ENCODE assay signal across 8 cellular contexts in genomic region chr17:40317345-40317873, GRCh38. TPM values are rescaled to one million over a fixed set of nuclear protein-coding genes. Genes with fewer than 3 reads are reported as not detected.
DNase-seq lines count a peak whose midpoint lies in the region; ATAC-seq and TF ChIP-seq lines count a peak whose summit lies in the region.

No MANE protein-coding gene starts in this region.

- peaks cover 77% of the 10 kb centered on the region for H3K4me1 ChIP-seq in Panc1 (ENCODE audit: control insufficient read depth, insufficient read depth, low read length)
- H3K4me1 ChIP-seq in iPS-15b (ENCODE audit: control insufficient read depth, insufficient read depth, low read length) = peaks cover 8% of the 10 kb centered on the region
- H3K4me1 ChIP-seq in skeletal muscle tissue (ENCODE audit: control insufficient read depth in 3 of 3, insufficient read depth in 3 of 3, low read length in 3 of 3) = peaks cover 84 to 88% (median 86%) of the 10 kb centered on the region in 3 donors

- H3K9me3 ChIP-seq in AG04450 (ENCODE audit: control insufficient read depth, insufficient read depth, low read length) (peaks cover 2% of the 10 kb centered on the region; the same call in 1 of the 2 replicates), Panc1 (ENCODE audit: control insufficient read depth, insufficient read depth, low read depth, low read length) (no peaks in the 10 kb centered on the region), iPS-15b (ENCODE audit: control insufficient read depth, insufficient read depth, low read length) (no peaks in the 10 kb centered on the region), skeletal muscle tissue (ENCODE audit: control insufficient read depth in 3 of 3, low read length in 3 of 3) (no peaks in the 10 kb centered on the region)

- in situ Hi-C loops in Panc1 (cut with HindIII; ENCODE audit: low pct_unique_long_range_greater_than_20kb, low sequenced_read_pairs) (no loop called here), astrocyte of the spinal cord (cut with HindIII; ENCODE audit: low sequenced_read_pairs) (no loop called here)

- peak overlapping the region; percentile 82 for H3K27ac ChIP-seq in AG04450 (ENCODE audit: low read depth, low read length)
- H3K27ac ChIP-seq in Panc1 (ENCODE audit: low read length) = peak overlapping the region; percentile 85
- H3K27ac ChIP-seq in skeletal muscle tissue (ENCODE audit: low read depth, low read length) = peak overlapping the region; percentile 99

- H3K27me3 ChIP-seq in AG04450 (ENCODE audit: control insufficient read depth, insufficient read depth, low read length) = no peaks in the 10 kb centered on the region
- H3K27me3 ChIP-seq in Panc1 (ENCODE audit: control insufficient read depth, insufficient read depth, low read length) = no peaks in the 10 kb centered on the region
- H3K27me3 ChIP-seq in iPS-15b (ENCODE audit: control insufficient read depth, insufficient read depth, low read length) = peaks cover 37% of the 10 kb centered on the region
- H3K27me3 ChIP-seq in skeletal muscle tissue (ENCODE audit: control insufficient read depth in 3 of 3, insufficient read depth in 3 of 3, low read length in 3 of 3) = no peaks in the 10 kb centered on the region

- peak overlapping the region; percentile 56 for H3K4me3 ChIP-seq in AG04450 (ENCODE audit: low read depth, low read length)
- H3K4me3 ChIP-seq in GM12865 (ENCODE audit: low read depth, low read length) = peak overlapping the region; percentile 96
- peak overlapping the region; percentile 72 to 87 for H3K4me3 ChIP-seq in Panc1 (ENCODE audit: low read depth in 2 of 2, low read length in 2 of 2)
- peak overlapping the region; percentile 75 for H3K4me3 ChIP-seq in astrocyte of the spinal cord (ENCODE audit: low read depth, low read length)
- peak overlapping the region; percentile 75 for H3K4me3 ChIP-seq in iPS-15b (ENCODE audit: low read depth, low read length)
- peak overlapping the region; percentile 76 to 93 (median 85) for H3K4me3 ChIP-seq in skeletal muscle tissue (ENCODE audit: low read length in 3 of 3)

- peak; percentile 45 for ATAC-seq in Panc1
- no peak for ATAC-seq in HG03025 (IDR thresholded peaks at IDR 0.05; ENCODE audit: low FRiP score, unreplicated experiment)
- ATAC-seq in GM18498 (IDR thresholded peaks at IDR 0.05; ENCODE audit: unreplicated experiment) = no peak

- TSS peak; percentile 94 for BruUV-seq in Panc1 (replicated peaks; lab: Mats Ljungman, UMichigan)

- no peak for DNase-seq in AG04450 (ENCODE audit: low read depth, low spot score)
- DNase-seq in GM12865 (ENCODE audit: low read depth) = peak; percentile 67
- DNase-seq in Panc1 (ENCODE audit: low read depth, low spot score) = no peak
- DNase-seq in astrocyte of the spinal cord (ENCODE audit: low read depth, low spot score) = peak; percentile 76

- POLR2A ChIA-PET in AG04450 (lab: Yijun Ruan, JAX) = interaction anchor here (0.6 to 2.0 kb wide), 5 partner anchors 9 to 39 kb away, joined by 6 to 10 read pairs (median 7); partner anchors contain the start of gene RARA
- POLR2A ChIA-PET in Panc1 (lab: Charles Lee) = interaction anchor here (0.6 to 0.8 kb wide), 3 partner anchors 8 to 725 kb away, joined by 3 to 11 read pairs (median 6); no protein-coding TSS in a partner anchor

- no peaks in the 10 kb centered on the region; the same call in 1 of the 2 replicates for H3K36me3 ChIP-seq in Panc1 (ENCODE audit: control insufficient read depth, insufficient read depth, low read length)
- H3K36me3 ChIP-seq in iPS-15b (ENCODE audit: control insufficient read depth, insufficient read depth, low read length) = no peaks in the 10 kb centered on the region
- no peaks in the 10 kb centered on the region for H3K36me3 ChIP-seq in skeletal muscle tissue (ENCODE audit: control insufficient read depth in 3 of 3, insufficient read depth in 3 of 3, low read length in 3 of 3)

- intact Hi-C loops in Panc1 (cut with micrococcal nuclease; ENCODE audit: unreplicated experiment) = no loop called here

- TF ChIP-seq CTCF in AG04450 (IDR thresholded peaks at IDR 0.05; ENCODE audit: low read depth, low read length) (peak; percentile 76), GM12865 (IDR thresholded peaks at IDR 0.05; ENCODE audit: insufficient read depth, low read depth, low read length, missing control alignments) (peak; percentile 82), Panc1 (IDR thresholded peaks at IDR 0.05) (no peak; the same call in 1 of the 2 replicates), astrocyte of the spinal cord (IDR thresholded peaks at IDR 0.05; ENCODE audit: low read depth, low read length) (peak; percentile 71)

- CTCF ChIA-PET in AG04450 (lab: Charles Lee) = interaction anchor here (0.5 to 4.7 kb wide), 24 partner anchors 14 to 997 kb away, joined by 3 to 99 read pairs (median 4); partner anchors contain the start of gene WIPF2
- CTCF ChIA-PET in Panc1 (lab: Charles Lee) = interaction anchor here (0.6 to 2.1 kb wide), 16 partner anchors 9 to 335 kb away, joined by 3 to 18 read pairs (median 6); partner anchors contain the start of gene RARA

- no peak overlapping the region for H3K9ac ChIP-seq in iPS-15b (ENCODE audit: low read depth, low read length)
- H3K9ac ChIP-seq in skeletal muscle tissue (ENCODE audit: low read depth in 1 of 3, low read length in 3 of 3) = peak overlapping the region; percentile 91 to 99 (median 98)

RNA-seq across cellular contexts. Expression of gene RARA, which starts 8.4 kb away (rescaled TPM):
- polyA plus RNA-seq in AG04450 (2011; rRNA removed) = 4.9 and 7.5 TPM in 2 replicates
- 9.7 and 10.2 TPM in 2 replicates for polyA minus RNA-seq in AG04450 (2011; rRNA and poly(A)+ RNA removed)
- total RNA-seq in Panc1 (2021; ENCODE audit: unreplicated experiment) (55.6 TPM), skeletal muscle tissue (17.2 TPM)
- 59.9 TPM for polyA plus RNA-seq in Panc1 (2012; ENCODE audit: insufficient read length)

RNA-seq across cellular contexts. Expression of gene CDC6, which starts 29.7 kb away (rescaled TPM):
- 8.6 and 9.1 TPM in 2 replicates for polyA plus RNA-seq in AG04450 (2011; rRNA removed)
- 4.9 and 5.8 TPM in 2 replicates for polyA minus RNA-seq in AG04450 (2011; rRNA and poly(A)+ RNA removed)
- total RNA-seq in Panc1 (2021; ENCODE audit: unreplicated experiment) (66.3 TPM), skeletal muscle tissue (4.2 TPM)
- polyA plus RNA-seq in Panc1 (2012; ENCODE audit: insufficient read length) = 24.3 TPM

RNA-seq across cellular contexts. Expression of gene GJD3, which starts 47.1 kb away (rescaled TPM):
- polyA plus RNA-seq in AG04450 (2011; rRNA removed) = 0.41 and 0.97 TPM in 2 replicates
- polyA minus RNA-seq in AG04450 (2011; rRNA and poly(A)+ RNA removed) = 0.39 TPM in 1 of 2 replicates, not detected in the other
- total RNA-seq in Panc1 (2021; ENCODE audit: unreplicated experiment) (0.33 TPM), skeletal muscle tissue (0.52 TPM)
- polyA plus RNA-seq in Panc1 (2012; ENCODE audit: insufficient read length) = 5.8 TPM

Comparison
In these comparisons a context has a peak if more than half of its experiments do, and no peak if none do; other contexts are left out.
1. DNase-seq: peak in GM12865 (single experiment) and astrocyte of the spinal cord (single experiment); none in AG04450 (single experiment) and Panc1 (single experiment).
2. RNA of gene CDC6, which starts 29.7 kb away (total RNA-seq): 66.3 TPM in Panc1 (single experiment); 4.2 TPM in skeletal muscle tissue (single experiment); every median in the first group is over 10 times any median in the second.
3. Peak in every context shown above with its lines, with median percentiles within 50 percentile points of each other: H3K27ac ChIP-seq and H3K4me3 ChIP-seq.